8 cellular contexts compared by ENCODE assay signal in the genomic region with DNA sequence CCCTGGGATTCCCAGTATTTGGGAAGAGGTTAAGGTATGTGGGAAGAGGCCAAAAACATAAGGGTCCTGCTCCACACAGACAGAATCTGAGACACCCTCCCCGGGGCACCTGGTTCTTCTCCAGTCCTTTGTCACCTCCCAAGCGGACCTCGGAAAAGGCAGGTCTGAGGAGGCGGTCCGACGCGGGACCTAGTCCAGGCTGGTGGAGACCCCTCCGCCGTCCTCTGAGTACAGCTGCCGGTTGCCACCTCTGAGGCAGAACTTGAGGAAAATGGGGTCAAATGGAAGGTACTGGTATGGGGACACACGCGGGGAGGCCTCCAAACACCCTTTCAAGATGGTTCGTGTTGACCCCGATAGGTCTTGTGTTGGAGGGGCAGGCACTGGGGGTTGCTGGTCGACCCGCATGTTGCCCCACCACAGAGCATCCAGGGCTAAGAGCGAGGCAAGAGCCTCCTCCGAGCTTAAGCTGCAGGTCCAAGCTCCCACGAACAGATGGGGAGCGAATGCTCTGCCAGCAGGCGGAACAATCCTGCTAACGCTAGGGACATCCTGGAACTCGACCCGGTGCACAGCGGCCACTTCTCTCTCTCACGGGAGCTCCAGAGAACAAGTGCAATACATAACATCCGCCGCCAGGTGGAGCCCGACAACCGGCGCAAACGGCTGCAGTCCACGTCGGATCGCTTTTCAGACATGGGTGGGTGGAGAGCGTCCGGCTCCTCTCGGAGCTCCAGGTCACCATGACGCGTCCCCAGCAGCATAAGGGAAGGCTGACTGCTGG.
DNase-seq lines count a peak whose midpoint lies in the region; ATAC-seq and TF ChIP-seq lines count a peak whose summit lies in the region.
"Not testable (repeated sequence)": the region's sequence is repeated elsewhere in the genome, so short reads cannot be mapped to it uniquely, and the experiment has no call there.

No MANE protein-coding gene starts in this region.

- H3K9me3 Mint-ChIP-seq in CD8-positive, alpha-beta memory T cell = not testable (repeated sequence)
- H3K9me3 Mint-ChIP-seq in mesothelial cell of epicardium = peaks cover 12% of the 10 kb centered on the region

- not testable (repeated sequence) for H3K36me3 ChIP-seq in CD8-positive, alpha-beta memory T cell (ENCODE audit: insufficient read depth, low read length); esophagus squamous epithelium

- TF ChIP-seq CTCF in esophagus squamous epithelium (IDR thresholded peaks at IDR 0.05) (peak; percentile 48 to 78 (median 71)), mesothelial cell of epicardium (IDR thresholded peaks at IDR 0.05; ENCODE audit: unreplicated experiment) (peak; percentile 90)

- not testable (repeated sequence) for TF ChIP-seq POLR2A in esophagus squamous epithelium (IDR thresholded peaks at IDR 0.05)

- POLR2A ChIA-PET in CD8-positive, alpha-beta memory T cell (lab: Charles Lee) = not testable (repeated sequence)

- peak; percentile 26 to 63 (median 33) for DNase-seq in CD8-positive, alpha-beta memory T cell
- peak; percentile 73 for DNase-seq in NAMALWA (ENCODE audit: low spot score)
- peak; percentile 23 for DNase-seq in SHP77 treated with DMSO at 0.1 percent for 48 hours (lab: John Stamatoyannopoulos, UW)
- DNase-seq in activated T-helper 1 cell treated with Interleukin-2 at 50 U/mL for 16 hours (ENCODE audit: low read depth) = peak; percentile 39
- not testable (repeated sequence) for DNase-seq in esophagus squamous epithelium (lab: John Stamatoyannopoulos, UW)
- DNase-seq in mesothelial cell of epicardium (ENCODE audit: low spot score in 2 of 2, unreplicated experiment in 2 of 2) = peak; percentile 43 to 82
- peak; percentile 38 to 53 (median 51) for DNase-seq in stimulated activated CD4-positive, alpha-beta T cell treated with anti-CD3 and anti-CD28 coated beads, TNF-alpha, amount 100 ng/mL, for 48 hours (ENCODE audit: low read depth in 3 of 3)

- CTCF ChIA-PET in CD8-positive, alpha-beta memory T cell (lab: Charles Lee) = not testable (repeated sequence)

- H3K9me3 ChIP-seq in CD8-positive, alpha-beta memory T cell (ENCODE audit: low read length); esophagus squamous epithelium: not testable (repeated sequence)

- H3K27ac ChIP-seq in CD8-positive, alpha-beta memory T cell (ENCODE audit: low read depth, low read length); esophagus squamous epithelium: not testable (repeated sequence)

- not testable (repeated sequence) for H3K4me3 ChIP-seq in CD8-positive, alpha-beta memory T cell (ENCODE audit: low read length)
- peak overlapping the region in 2 of 4 donors; percentile 15 to 40 for H3K4me3 ChIP-seq in esophagus squamous epithelium

- WGBS in esophagus squamous epithelium, 2 donors = 9 to 78% methylated on average over 9 to 16 of the region's 40 CpGs

- H3K27ac Mint-ChIP-seq in CD8-positive, alpha-beta memory T cell; mesothelial cell of epicardium: not testable (repeated sequence)

- intact Hi-C loops in esophagus squamous epithelium (cut with DNase I) = not testable (repeated sequence)

- not testable (repeated sequence) for H3K4me1 ChIP-seq in CD8-positive, alpha-beta memory T cell (ENCODE audit: insufficient read depth, low read length); esophagus squamous epithelium

- H3K4me1 Mint-ChIP-seq in CD8-positive, alpha-beta memory T cell; mesothelial cell of epicardium: not testable (repeated sequence)

- ATAC-seq in GM21529 (IDR thresholded peaks at IDR 0.05; ENCODE audit: unreplicated experiment) = peak; percentile 69

- not testable (repeated sequence) for H3K27me3 Mint-ChIP-seq in CD8-positive, alpha-beta memory T cell; mesothelial cell of epicardium (ENCODE audit: low read depth)

- not testable (repeated sequence) for H3K27me3 ChIP-seq in CD8-positive, alpha-beta memory T cell (ENCODE audit: insufficient read depth, low read length, poor library complexity, severe bottlenecking); esophagus squamous epithelium

- H3K4me3 Mint-ChIP-seq in CD8-positive, alpha-beta memory T cell = not testable (repeated sequence)
- peak overlapping the region; percentile 28 for H3K4me3 Mint-ChIP-seq in mesothelial cell of epicardium

- not testable (repeated sequence) for H3K36me3 Mint-ChIP-seq in CD8-positive, alpha-beta memory T cell; mesothelial cell of epicardium
